Comparison of ENCODE assay signal across 14 cellular contexts in genomic region chr1:17768651-17769241, GRCh38. TPM values are rescaled to one million over a fixed set of nuclear protein-coding genes. Genes with fewer than 3 reads are reported as not detected.
DNase-seq lines count a peak whose midpoint lies in the region; ATAC-seq and TF ChIP-seq lines count a peak whose summit lies in the region.
"Had no signal": no experiment of that assay in that cellular context is flagged by ENCODE, and none has a peak within 500 bp of the region (broad histone marks: within the 10 kb centered on the region; RNA-seq: fewer than 3 reads in every experiment).

No MANE protein-coding gene starts in this region.

- no peaks in the 10 kb centered on the region for H3K9me3 ChIP-seq in lower lobe of right lung
- H3K9me3 ChIP-seq in Caco-2, result no peaks in the 10 kb centered on the region

- no peaks in the 10 kb centered on the region for H3K4me1 ChIP-seq in lower lobe of right lung
- H3K4me1 ChIP-seq in Caco-2, result no peaks in the 10 kb centered on the region

- BruUV-seq in Caco-2 (replicated peaks; lab: Mats Ljungman, UMichigan), result no TSS peak

- H3K27ac ChIP-seq in lower lobe of right lung, result no peak overlapping the region

- H3K36me3 ChIP-seq in lower lobe of right lung, result no peaks in the 10 kb centered on the region
- H3K36me3 ChIP-seq in Caco-2 (ENCODE audit: control insufficient read depth, insufficient read depth, low read length), result no peaks in the 10 kb centered on the region

- POLR2A ChIA-PET in Caco-2 (lab: Charles Lee), result no interaction called here

- no peaks in the 10 kb centered on the region for H3K4me1 Mint-ChIP-seq in Caco-2 (ENCODE audit: low read depth, unreplicated experiment)
- H3K4me1 Mint-ChIP-seq: naive thymus-derived CD8-positive, alpha-beta T cell had no signal

- no peak overlapping the region for H3K4me3 Mint-ChIP-seq in Caco-2 (ENCODE audit: unreplicated experiment)
- H3K4me3 Mint-ChIP-seq: activated T-cell treated with anti-CD3 and anti-CD28 coated beads, Interleukin-2, amount 50 U/mL, for 24 hours; naive thymus-derived CD8-positive, alpha-beta T cell; T-helper 1 cell treated with Interleukin-12 subunit alpha and Interleukin-12 subunit beta and Interleukin-4 antibody, amounts not matched to agents 30 μg/mL and 1 μg/mL, for 36 hours had no signal

- no peak overlapping the region for H3K27ac Mint-ChIP-seq in Caco-2 (ENCODE audit: unreplicated experiment)
- H3K27ac Mint-ChIP-seq: activated T-cell treated with anti-CD3 and anti-CD28 coated beads, Interleukin-2, amount 50 U/mL, for 24 hours; naive thymus-derived CD8-positive, alpha-beta T cell; T-helper 1 cell treated with Interleukin-12 subunit alpha and Interleukin-12 subunit beta and Interleukin-4 antibody, amounts not matched to agents 30 μg/mL and 1 μg/mL, for 36 hours had no signal

- no peaks in the 10 kb centered on the region for H3K9me3 Mint-ChIP-seq in Caco-2 (ENCODE audit: unreplicated experiment)
- H3K9me3 Mint-ChIP-seq: activated T-cell treated with anti-CD3 and anti-CD28 coated beads, Interleukin-2, amount 50 U/mL, for 24 hours; T-helper 1 cell treated with Interleukin-12 subunit alpha and Interleukin-12 subunit beta and Interleukin-4 antibody, amounts not matched to agents 30 μg/mL and 1 μg/mL, for 36 hours had no signal

- H3K27me3 Mint-ChIP-seq in Caco-2 (ENCODE audit: insufficient read depth, unreplicated experiment), result no peaks in the 10 kb centered on the region

- intact Hi-C loops in Right ventricle myocardium inferior (cut with DNase I) (no loop called here), cardiac septum (cut with DNase I) (no loop called here), lower lobe of right lung (cut with DNase I) (no loop called here), Caco-2 (cut with micrococcal nuclease; ENCODE audit: unreplicated experiment) (no loop called here)

- peaks cover 3% of the 10 kb centered on the region for H3K27me3 ChIP-seq in lower lobe of right lung (ENCODE audit: low read depth)
- no peaks in the 10 kb centered on the region for H3K27me3 ChIP-seq in Caco-2 (replicated peaks; ENCODE audit: control insufficient read depth, insufficient read depth, low read length)

- ATAC-seq in Right ventricle myocardium inferior (peak; percentile 64), lower lobe of right lung (peak; percentile 41 to 50)
- ATAC-seq: naive thymus-derived CD8-positive, alpha-beta T cell had no signal

- no peak for TF ChIP-seq CTCF in lower lobe of right lung (IDR thresholded peaks at IDR 0.05)
- no peak for TF ChIP-seq CTCF in Caco-2 (IDR thresholded peaks at IDR 0.05; ENCODE audit: insufficient read depth in 1 of 2, low read depth in 1 of 2, low read length in 1 of 2, severe bottlenecking in 1 of 2, unreplicated experiment in 1 of 2)

- H3K4me3 ChIP-seq in lower lobe of right lung (no peak overlapping the region), Caco-2 (ENCODE audit: low read depth, low read length) (no peak overlapping the region)

- no peaks in the 10 kb centered on the region for H3K36me3 Mint-ChIP-seq in Caco-2 (ENCODE audit: insufficient read depth, unreplicated experiment)
- H3K36me3 Mint-ChIP-seq: naive thymus-derived CD8-positive, alpha-beta T cell had no signal

- DNase-seq in Right ventricle myocardium inferior (ENCODE audit: missing footprints) (peak; percentile 76), cardiac septum (ENCODE audit: low spot score) (no peak), dedifferentiated amniotic fluid mesenchymal stem cell (ENCODE audit: extremely low spot score) (peak; percentile 23), lower lobe of right lung (no peak), Caco-2 (no peak), NCI-H128 (lab: John Stamatoyannopoulos, UW; ENCODE audit: unreplicated experiment) (no peak), ecto neural progenitor cell (ENCODE audit: low spot score) (no peak)
- DNase-seq in effector CD8-positive, alpha-beta T cell (lab: John Stamatoyannopoulos, UW), result no peak
- DNase-seq: 8988T; activated T-cell treated with anti-CD3 and anti-CD28 coated beads, Interleukin-2, amount 50 U/mL, for 24 hours; naive thymus-derived CD8-positive, alpha-beta T cell; NCI-H2171 treated with DMSO at 0.1 percent for 48 hours had no signal

- CTCF ChIA-PET in Caco-2 (lab: Charles Lee), result interaction anchor here (1.2 kb wide), 1 partner anchor 9 kb away, joined by 3 read pairs; no protein-coding TSS in a partner anchor

RNA-seq across cellular contexts. Expression of gene ACTL8, which starts 13.6 kb away (rescaled TPM):
- total RNA-seq in Right ventricle myocardium inferior, result not detected
- total RNA-seq in cardiac septum, result not detected
- not detected for total RNA-seq in lower lobe of right lung
- 79.3 and 88.9 TPM in 2 replicates for total RNA-seq in Caco-2 (2022)
- total RNA-seq: endothelial cell of umbilical vein; naive thymus-derived CD8-positive, alpha-beta T cell had no signal

Comparison
In these comparisons a context has a peak if more than half of its experiments do, and no peak if none do; other contexts are left out.
1. DNase-seq: peak in Right ventricle myocardium inferior (single experiment) and dedifferentiated amniotic fluid mesenchymal stem cell (single experiment); none in cardiac septum (single experiment), lower lobe of right lung (single experiment), Caco-2 (0 of 2), effector CD8-positive, alpha-beta T cell (single experiment), NCI-H128 (single experiment) and ecto neural progenitor cell (single experiment).
2. RNA of gene ACTL8, which starts 13.6 kb away (total RNA-seq): 79.3 to 88.9 TPM in Caco-2; not detected in Right ventricle myocardium inferior (single experiment), not detected in cardiac septum (single experiment) and not detected in lower lobe of right lung (single experiment); every median in the first group is over 10 times any median in the second.